Comparison of ENCODE assay signal across 29 cellular contexts in genomic region chr12:3377056-3377455, GRCh38.
"Had no signal": no experiment of that assay in that cellular context is flagged by ENCODE, and none has a peak within 500 bp of the region (broad histone marks: within the 10 kb centered on the region; RNA-seq: fewer than 3 reads in every experiment).

No MANE protein-coding gene starts in this region.

- H3K9me3 ChIP-seq: ascending aorta, breast epithelium had no signal

- H3K4me3 ChIP-seq: ascending aorta, breast epithelium, cardiac muscle cell, coronary artery, dorsolateral prefrontal cortex had no signal

- H3K4me3 Mint-ChIP-seq: activated CD4-positive, alpha-beta memory T cell treated with anti-CD3 and anti-CD28 coated beads, Interleukin-2, amount 10 ng/mL, durations not matched to agents 7 days and 5 days; activated CD4-positive, alpha-beta T cell treated with anti-CD3 and anti-CD28 coated beads, Interleukin-2, amount 10 ng/mL, durations not matched to agents 7 days and 5 days; activated naive CD4-positive, alpha-beta T cell treated with anti-CD3 and anti-CD28 coated beads, Interleukin-2, amount 10 ng/mL, durations not matched to agents 7 days and 5 days; activated naive CD8-positive, alpha-beta T cell treated with anti-CD3 and anti-CD28 coated beads, Interleukin-2, amount 10 ng/mL, durations not matched to agents 7 days and 5 days; activated T-cell treated with anti-CD3 and anti-CD28 coated beads, Interleukin-2, amount 50 U/mL, for 24 hours; activated T-cell treated with anti-CD3 and anti-CD28 coated beads, Interleukin-2, amount 50 U/mL, for 72 hours; brain; dendritic cell treated with granulocyte-macrophage colony-stimulating factor and Interleukin-4, amounts not matched to agents 40 ng/mL and 50 ng/mL, for 4 days; endodermal cell; WTC11 had no signal

- H3K9me3 Mint-ChIP-seq: activated naive CD4-positive, alpha-beta T cell treated with anti-CD3 and anti-CD28 coated beads, Interleukin-2, amount 10 ng/mL, durations not matched to agents 7 days and 5 days; activated naive CD4-positive, alpha-beta T cell treated with anti-CD3 and anti-CD28 coated beads, Interleukin-2, amount 50 U/mL, for 72 hours; activated naive CD8-positive, alpha-beta T cell treated with anti-CD3 and anti-CD28 coated beads, Interleukin-2, amount 10 ng/mL, durations not matched to agents 7 days and 5 days; activated T-cell treated with anti-CD3 and anti-CD28 coated beads, Interleukin-2, amount 50 U/mL, for 24 hours; activated T-cell treated with anti-CD3 and anti-CD28 coated beads, Interleukin-2, amount 50 U/mL, for 72 hours; dendritic cell treated with granulocyte-macrophage colony-stimulating factor and Interleukin-4, amounts not matched to agents 40 ng/mL and 50 ng/mL, for 4 days had no signal

- H3K27ac ChIP-seq: ascending aorta, breast epithelium, cardiac muscle cell, coronary artery, dorsolateral prefrontal cortex, VCaP had no signal

- ATAC-seq: activated naive CD4-positive, alpha-beta T cell treated with anti-CD3 and anti-CD28 coated beads, Interleukin-2, amount 50 U/mL, for 72 hours; activated T-cell treated with anti-CD3 and anti-CD28 coated beads, Interleukin-2, amount 50 U/mL, for 72 hours; esophagus mucosa; WTC11 had no signal

- H3K36me3 Mint-ChIP-seq: activated naive CD4-positive, alpha-beta T cell treated with anti-CD3 and anti-CD28 coated beads, Interleukin-2, amount 10 ng/mL, durations not matched to agents 7 days and 5 days; activated naive CD4-positive, alpha-beta T cell treated with anti-CD3 and anti-CD28 coated beads, Interleukin-2, amount 50 U/mL, for 72 hours; activated naive CD8-positive, alpha-beta T cell treated with anti-CD3 and anti-CD28 coated beads, Interleukin-2, amount 10 ng/mL, durations not matched to agents 7 days and 5 days; brain; WTC11 had no signal

- H3K4me1 Mint-ChIP-seq: activated CD4-positive, alpha-beta memory T cell treated with anti-CD3 and anti-CD28 coated beads, Interleukin-2, amount 10 ng/mL, durations not matched to agents 7 days and 5 days; activated CD4-positive, alpha-beta T cell treated with anti-CD3 and anti-CD28 coated beads, Interleukin-2, amount 10 ng/mL, durations not matched to agents 7 days and 5 days; activated naive CD4-positive, alpha-beta T cell treated with anti-CD3 and anti-CD28 coated beads, Interleukin-2, amount 10 ng/mL, durations not matched to agents 7 days and 5 days; activated naive CD8-positive, alpha-beta T cell treated with anti-CD3 and anti-CD28 coated beads, Interleukin-2, amount 10 ng/mL, durations not matched to agents 7 days and 5 days had no signal

- H3K36me3 ChIP-seq: ascending aorta, breast epithelium, cardiac muscle cell had no signal

- H3K4me1 ChIP-seq: ascending aorta had no signal

- DNase-seq: activated CD4-positive, alpha-beta memory T cell treated with anti-CD3 and anti-CD28 coated beads, Interleukin-2, amount 10 ng/mL, durations not matched to agents 7 days and 5 days; activated CD4-positive, alpha-beta T cell treated with anti-CD3 and anti-CD28 coated beads for 1 hour; activated CD4-positive, alpha-beta T cell treated with anti-CD3 and anti-CD28 coated beads for 4 hours; activated CD4-positive, alpha-beta T cell treated with anti-CD3 and anti-CD28 coated beads, Interleukin-2, amount 10 ng/mL, durations not matched to agents 7 days and 5 days; activated CD4-positive, alpha-beta T cell treated with anti-CD3 and anti-CD28 coated beads, Interleukin-2, amount 50 U/mL, for 4 hours; activated CD8-positive, alpha-beta memory T cell treated with anti-CD3 and anti-CD28 coated beads, Interleukin-2, amount 50 U/mL, for 48 hours; activated gamma-delta T cell; activated naive CD4-positive, alpha-beta T cell; activated naive CD4-positive, alpha-beta T cell treated with anti-CD3 and anti-CD28 coated beads, Interleukin-2, amount 10 ng/mL, durations not matched to agents 7 days and 5 days; activated naive CD8-positive, alpha-beta T cell treated with anti-CD3 and anti-CD28 coated beads, Interleukin-2, amount 10 ng/mL, durations not matched to agents 7 days and 5 days; activated T-cell treated with anti-CD3 and anti-CD28 coated beads for 4 hours; activated T-cell treated with anti-CD3 and anti-CD28 coated beads, Interleukin-2, amount 50 U/mL, for 24 hours; activated T-cell treated with anti-CD3 and anti-CD28 coated beads, Interleukin-2, amount 50 U/mL, for 72 hours; central memory CD4-positive, alpha-beta T cell; dorsolateral prefrontal cortex; effector memory CD4-positive, alpha-beta T cell; foreskin fibroblast; T-helper 2 cell had no signal

- H3K27ac Mint-ChIP-seq: activated CD4-positive, alpha-beta memory T cell treated with anti-CD3 and anti-CD28 coated beads, Interleukin-2, amount 10 ng/mL, durations not matched to agents 7 days and 5 days; activated CD4-positive, alpha-beta T cell treated with anti-CD3 and anti-CD28 coated beads, Interleukin-2, amount 10 ng/mL, durations not matched to agents 7 days and 5 days; activated naive CD4-positive, alpha-beta T cell treated with anti-CD3 and anti-CD28 coated beads, Interleukin-2, amount 10 ng/mL, durations not matched to agents 7 days and 5 days; activated naive CD4-positive, alpha-beta T cell treated with anti-CD3 and anti-CD28 coated beads, Interleukin-2, amount 50 U/mL, for 72 hours; activated naive CD8-positive, alpha-beta T cell treated with anti-CD3 and anti-CD28 coated beads, Interleukin-2, amount 10 ng/mL, durations not matched to agents 7 days and 5 days; activated T-cell treated with anti-CD3 and anti-CD28 coated beads, Interleukin-2, amount 50 U/mL, for 24 hours; activated T-cell treated with anti-CD3 and anti-CD28 coated beads, Interleukin-2, amount 50 U/mL, for 72 hours; brain; dendritic cell treated with granulocyte-macrophage colony-stimulating factor and Interleukin-4, amounts not matched to agents 40 ng/mL and 50 ng/mL, for 4 days; endodermal cell; WTC11 had no signal
